Comparison of ENCODE assay signal across 8 cellular contexts in genomic region chr12:111840831-111841230, GRCh38. TPM values are rescaled to one million over a fixed set of nuclear protein-coding genes. Genes with fewer than 3 reads are reported as not detected.
A peak's percentile ranks its signal among the peaks of the same experiment; 100 is the strongest.
DNase-seq lines count a peak whose midpoint lies in the region; TF ChIP-seq lines count a peak whose summit lies in the region.

No MANE protein-coding gene starts in this region.

- peak overlapping the region; percentile 73 for H3K27ac ChIP-seq in RWPE1
- H3K27ac ChIP-seq in fibroblast of lung (ENCODE audit: insufficient read depth, low read length): peak overlapping the region; percentile 84

- no peaks in the 10 kb centered on the region for H3K9me3 ChIP-seq in fibroblast of lung (ENCODE audit: control insufficient read depth, insufficient read depth, low read depth, low read length)

- peak overlapping the region; percentile 99 for H3K9ac ChIP-seq in fibroblast of lung (ENCODE audit: insufficient read depth, low read length)

- peak overlapping the region; percentile 94 for H3K4me2 ChIP-seq in fibroblast of lung (ENCODE audit: extremely low read depth, insufficient read depth, low read length)

- H3K4me1 ChIP-seq in fibroblast of lung (ENCODE audit: control insufficient read depth, extremely low read depth, insufficient read depth, low read length): peaks cover 3% of the 10 kb centered on the region

- peak overlapping the region; percentile 97 for H2AFZ ChIP-seq in fibroblast of lung (ENCODE audit: low read length)

- H4K20me1 ChIP-seq in fibroblast of lung (ENCODE audit: control insufficient read depth, extremely low read depth, insufficient read depth, low read length): no peaks in the 10 kb centered on the region

- H3K36me3 ChIP-seq in fibroblast of lung (ENCODE audit: control insufficient read depth, insufficient read depth, low read length): no peaks in the 10 kb centered on the region

- POLR2A ChIA-PET in RWPE1 (lab: Yijun Ruan, JAX; ENCODE audit: low non-redundant PET): interaction anchor here (1.1 kb wide), 1 partner anchor 87 kb away, joined by 4 read pairs; no protein-coding TSS in a partner anchor

- CTCF ChIA-PET in RWPE1 (lab: Yijun Ruan, JAX): interaction anchor here (0.6 kb wide), 1 partner anchor 87 kb away, joined by 3 read pairs; no protein-coding TSS in a partner anchor

- H3K79me2 ChIP-seq in fibroblast of lung (ENCODE audit: control insufficient read depth, insufficient read depth, low read length): peaks cover 53% of the 10 kb centered on the region

- TF ChIP-seq CTCF in GM12875 (IDR thresholded peaks at IDR 0.05; ENCODE audit: borderline replicate concordance, insufficient read depth, low read depth, low read length) (no peak), RWPE1 (conservative IDR thresholded peaks at IDR 0.05; ENCODE audit: low read depth) (no peak), fibroblast of lung (conservative IDR thresholded peaks at IDR 0.05 in 1 of 2, IDR thresholded peaks at IDR 0.05 in 1 of 2; ENCODE audit: low read depth in 1 of 2, low read length in 2 of 2) (no peak), retinal pigment epithelial cell (conservative IDR thresholded peaks at IDR 0.05; ENCODE audit: low read depth, low read length) (no peak)

- DNase-seq in RWPE1 (ENCODE audit: low spot score): no peak
- DNase-seq in fibroblast of lung (ENCODE audit: low read depth in 2 of 2): no peak
- no peak for DNase-seq in retinal pigment epithelial cell (ENCODE audit: low read depth)
- DNase-seq in superior temporal gyrus (ENCODE audit: extremely low spot score): no peak
- no peak for DNase-seq in COLO668 (lab: John Stamatoyannopoulos, UW; ENCODE audit: unreplicated experiment)
- no peak for DNase-seq in SW480 (ENCODE audit: low spot score)
- no peak for DNase-seq in NCI-H1048 (lab: John Stamatoyannopoulos, UW)

- peak overlapping the region; percentile 99 for H3K4me3 ChIP-seq in GM12875 (ENCODE audit: low read depth, low read length)
- peak overlapping the region; percentile 80 to 100 (median 94) for H3K4me3 ChIP-seq in fibroblast of lung (replicated peaks in 1 of 4; ENCODE audit: control extremely low read depth in 1 of 4, insufficient read depth in 1 of 4, low read depth in 3 of 4, low read length in 4 of 4)
- H3K4me3 ChIP-seq in retinal pigment epithelial cell (ENCODE audit: low read length): peak overlapping the region; percentile 73

- no peaks in the 10 kb centered on the region for H3K27me3 ChIP-seq in fibroblast of lung (ENCODE audit: control insufficient read depth, insufficient read depth, low read length)

RNA-seq across cellular contexts. Expression of gene MAPKAPK5, which starts 1.2 kb away (rescaled TPM):
- total RNA-seq in fibroblast of lung: 19.5 and 26.8 TPM in 2 replicates
- polyA plus RNA-seq in fibroblast of lung: 34.6 and 36.9 TPM in 2 replicates
- 19.9 and 24.7 TPM in 2 replicates for polyA plus RNA-seq in fibroblast of lung (2012)
- 20.7 and 26.3 TPM in 2 replicates for polyA minus RNA-seq in fibroblast of lung (ENCODE audit: low replicate concordance)
